ENCODE assay signal across 12 cellular contexts in the genomic region with DNA sequence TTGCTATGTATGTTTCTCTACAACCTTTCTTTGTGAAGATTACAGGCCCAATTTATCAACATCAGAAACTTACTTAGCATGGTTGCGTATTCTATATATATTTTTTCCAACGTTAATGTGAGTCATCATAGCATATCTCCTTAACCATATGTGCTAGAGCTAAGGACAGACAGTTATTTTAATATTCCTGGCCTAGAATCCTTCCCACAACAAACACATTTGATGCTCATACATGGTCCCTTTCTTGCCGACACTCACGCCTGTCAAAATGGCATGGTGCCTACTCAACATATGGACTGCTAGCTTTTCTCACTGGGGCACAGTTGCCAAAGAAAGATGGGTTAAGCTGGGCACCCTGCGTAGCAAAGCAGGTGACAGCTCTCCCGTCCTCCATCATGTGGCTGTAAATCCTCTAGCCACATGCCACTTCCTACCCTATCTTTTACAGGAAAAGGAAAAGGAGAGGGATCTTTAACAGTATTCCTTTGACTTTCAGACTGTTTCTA.
DNase-seq lines count a peak whose midpoint lies in the region; ATAC-seq, FAIRE-seq and TF ChIP-seq lines count a peak whose summit lies in the region.
"Had no signal": no experiment of that assay in that cellular context is flagged by ENCODE, and none has a peak within 500 bp of the region (broad histone marks: within the 10 kb centered on the region; RNA-seq: fewer than 3 reads in every experiment).

No MANE protein-coding gene starts in this region.

- H3K4me2 ChIP-seq in PC-3 (ENCODE audit: low read length), result peak overlapping the region; percentile 54
- H3K4me2 ChIP-seq in H1 (ENCODE audit: insufficient read depth in 1 of 2, low read depth in 2 of 2, low read length in 2 of 2), result no peak overlapping the region
- no peak overlapping the region for H3K4me2 ChIP-seq in skeletal muscle satellite cell (ENCODE audit: low read length)

- no peaks in the 10 kb centered on the region for H3K79me1 ChIP-seq in H1 (ENCODE audit: low read depth, low read length)

- H3K23ac ChIP-seq in H1 (ENCODE audit: insufficient read length), result no peak overlapping the region

- H4K20me1 ChIP-seq in PC-3 (ENCODE audit: low read length) (no peaks in the 10 kb centered on the region), H1 (replicated peaks in 1 of 2; ENCODE audit: control insufficient read depth in 1 of 2, insufficient read depth in 2 of 2, low read length in 2 of 2) (no peaks in the 10 kb centered on the region)

- peak overlapping the region; percentile 50; the same call in 1 of the 2 replicates for H3K9ac ChIP-seq in PC-3 (ENCODE audit: low read length)
- no peak overlapping the region for H3K9ac ChIP-seq in H1 (replicated peaks in 1 of 4; ENCODE audit: extremely low read depth in 1 of 4, low read depth in 3 of 4, low read length in 3 of 4)
- H3K9ac ChIP-seq in skeletal muscle satellite cell (ENCODE audit: low read depth, low read length), result peak overlapping the region; percentile 58

- H3K27ac ChIP-seq in PC-3 (ENCODE audit: low read length) (peak overlapping the region; percentile 82), H1 (ENCODE audit: low read depth, low read length) (no peak overlapping the region)
- H3K27ac ChIP-seq: HL-60 had no signal

- no peak overlapping the region for H3K14ac ChIP-seq in H1 (ENCODE audit: insufficient read length)

- peaks cover 13% of the 10 kb centered on the region for H3K4me1 ChIP-seq in PC-3 (ENCODE audit: insufficient read depth, low read length)
- no peaks in the 10 kb centered on the region for H3K4me1 ChIP-seq in H1 (replicated peaks in 1 of 4; ENCODE audit: control insufficient read depth in 3 of 4, insufficient read depth in 4 of 4, low read length in 3 of 4)
- peaks cover 35% of the 10 kb centered on the region for H3K4me1 ChIP-seq in skeletal muscle satellite cell (ENCODE audit: control insufficient read depth, insufficient read depth, low read length)
- H3K4me1 ChIP-seq: Caco-2 had no signal

- no peak overlapping the region for H2BK15ac ChIP-seq in H1 (ENCODE audit: low read length)

- H3K79me2 ChIP-seq in PC-3 (ENCODE audit: low read length), result no peaks in the 10 kb centered on the region
- no peaks in the 10 kb centered on the region for H3K79me2 ChIP-seq in H1 (ENCODE audit: control insufficient read depth in 1 of 2, insufficient read depth in 2 of 2, low read length in 2 of 2)

- TF ChIP-seq RAD21 in H1 (IDR thresholded peaks at IDR 0.05 in 1 of 2, conservative IDR thresholded peaks at IDR 0.05 in 1 of 2; ENCODE audit: low read depth in 2 of 2, low read length in 2 of 2), result no peak

- H2AK5ac ChIP-seq in H1 (ENCODE audit: low read depth, low read length), result no peak overlapping the region

- no peak overlapping the region for H4K5ac ChIP-seq in H1 (ENCODE audit: insufficient read length, low read depth, low read length)

- no peak overlapping the region for H2BK5ac ChIP-seq in H1 (ENCODE audit: low read depth, low read length)

- H3K4me3 ChIP-seq in PC-3 (ENCODE audit: low read length) (no peak overlapping the region), H1 (ENCODE audit: extremely low read depth in 1 of 4, insufficient read depth in 2 of 4, low read depth in 3 of 4, low read length in 4 of 4) (no peak overlapping the region), skeletal muscle satellite cell (ENCODE audit: low read length) (no peak overlapping the region)

- H3K9me2 ChIP-seq in PC-3 (replicated peaks; ENCODE audit: low read length), result no peaks in the 10 kb centered on the region

- H3K9me3 ChIP-seq in PC-3 (ENCODE audit: low read length) (no peaks in the 10 kb centered on the region), H1 (ENCODE audit: insufficient read depth in 2 of 2, low read depth in 1 of 2, low read length in 1 of 2) (no peaks in the 10 kb centered on the region), skeletal muscle satellite cell (replicated peaks; ENCODE audit: low read length) (no peaks in the 10 kb centered on the region)
- H3K9me3 ChIP-seq: Caco-2 had no signal

- no peak for ATAC-seq in PC-3
- no peak for ATAC-seq in naive thymus-derived CD8-positive, alpha-beta T cell

- H3K27ac Mint-ChIP-seq in naive thymus-derived CD8-positive, alpha-beta T cell, result no peak overlapping the region

- no peak for FAIRE-seq in H1 (lab: Jason Lieb, UNC)

- peak; percentile 63 for DNase-seq in DMS53 (lab: John Stamatoyannopoulos, UW)
- DNase-seq in DMS53 treated with DMSO at 0.1 percent for 48 hours (lab: John Stamatoyannopoulos, UW; ENCODE audit: unreplicated experiment), result no peak
- DNase-seq in PC-3, result no peak
- DNase-seq in H1 (ENCODE audit: low read depth in 1 of 2, low spot score in 2 of 2), result no peak
- no peak for DNase-seq in SKM-1 (lab: John Stamatoyannopoulos, UW; ENCODE audit: unreplicated experiment)
- no peak for DNase-seq in naive thymus-derived CD8-positive, alpha-beta T cell
- DNase-seq in T1000 (lab: John Stamatoyannopoulos, UW), result no peak
- DNase-seq: 8988T; activated naive CD4-positive, alpha-beta T cell treated with anti-CD3 and anti-CD28 coated beads, Interleukin-2, amount 50 U/mL, for 16 hours; Caco-2 had no signal

- H4K8ac ChIP-seq in H1 (ENCODE audit: extremely low read depth, insufficient read depth, low read length), result no peak overlapping the region

- H3K4me1 Mint-ChIP-seq in naive thymus-derived CD8-positive, alpha-beta T cell, result peaks cover 0 to 11% (median 0%) of the 10 kb centered on the region in 4 donors

- no peaks in the 10 kb centered on the region for H3K23me2 ChIP-seq in H1 (ENCODE audit: low read depth, low read length)

- H2BK12ac ChIP-seq in H1 (ENCODE audit: low read depth, low read length), result no peak overlapping the region

- POLR2A ChIA-PET in PC-3 (lab: Charles Lee; ENCODE audit: unreplicated experiment), result interaction anchor here (0.8 kb wide), 1 partner anchor 1872 kb away, joined by 3 read pairs; no protein-coding TSS in a partner anchor
- POLR2A ChIA-PET in H1 (lab: Charles Lee; ENCODE audit: partially characterized antibody), result no interaction called here
- POLR2A ChIA-PET in naive thymus-derived CD8-positive, alpha-beta T cell (lab: Charles Lee), result no interaction called here

- no peak for TF ChIP-seq EP300 in H1 (IDR thresholded peaks at IDR 0.05; ENCODE audit: borderline replicate concordance in 1 of 2, low read depth in 2 of 2, low read length in 2 of 2)

- CTCF ChIA-PET in PC-3 (lab: Charles Lee) (no interaction called here), H1 (lab: Charles Lee; ENCODE audit: partially characterized antibody) (interaction anchor here (0.6 to 5.4 kb wide), 6 partner anchors 7 to 938 kb away, joined by 3 to 20 read pairs (median 5); no protein-coding TSS in a partner anchor)

- H3K36me3 ChIP-seq in PC-3 (ENCODE audit: low read depth, low read length) (no peaks in the 10 kb centered on the region), H1 (ENCODE audit: control insufficient read depth in 2 of 4, insufficient read depth in 4 of 4, low read length in 3 of 4) (no peaks in the 10 kb centered on the region), skeletal muscle satellite cell (ENCODE audit: insufficient read depth, low read length) (no peaks in the 10 kb centered on the region)

- WGBS in H1 (ENCODE audit: extremely low coverage in 1 of 2, insufficient coverage in 1 of 2, insufficient read length in 1 of 2, insufficient replicate concordance in 2 of 2, low coverage in 1 of 2, low lambda C conversion rate in 2 of 2, missing lambda C conversion rate in 1 of 2), 2 experiments, result 87% methylated on average over 6 of the region's 6 CpGs; no CpG with 5 or more reads in 1 of the 2 experiments

- no peak overlapping the region for H2BK20ac ChIP-seq in H1 (ENCODE audit: low read length)

- no peak overlapping the region for H2BK120ac ChIP-seq in H1 (replicated peaks; ENCODE audit: low read depth, low read length)

- TF ChIP-seq POLR2A in H1 (IDR thresholded peaks at IDR 0.05; ENCODE audit: control extremely low read depth in 1 of 2, low read depth in 2 of 2, low read length in 2 of 2), result no peak

- 0 out of 2 replicates have a peak overlapping the region, but pooled peaks have one; percentile 40 for H3K18ac ChIP-seq in H1 (ENCODE audit: extremely low read depth, low read length)

- H2AFZ ChIP-seq in PC-3 (ENCODE audit: low read length) (no peak overlapping the region), H1 (ENCODE audit: low read length) (no peak overlapping the region; the same call in 1 of the 2 replicates)

- peaks cover 0 to 15% (median 8%) of the 10 kb centered on the region in 5 donors for H3K27me3 Mint-ChIP-seq in naive thymus-derived CD8-positive, alpha-beta T cell

- no peaks in the 10 kb centered on the region for H3K36me3 Mint-ChIP-seq in naive thymus-derived CD8-positive, alpha-beta T cell

- H3K4me3 Mint-ChIP-seq in naive thymus-derived CD8-positive, alpha-beta T cell, result no peak overlapping the region

- TSS peak; percentile 60 for BruUV-seq in PC-3 (replicated peaks; lab: Mats Ljungman, UMichigan)

- no peak overlapping the region for H3K56ac ChIP-seq in H1 (replicated peaks; ENCODE audit: insufficient read length, low read depth, low read length)

- no peaks in the 10 kb centered on the region for H3K9me3 Mint-ChIP-seq in naive thymus-derived CD8-positive, alpha-beta T cell

- H4K91ac ChIP-seq in H1 (replicated peaks; ENCODE audit: insufficient read length, low read length), result no peak overlapping the region

- H3K27me3 ChIP-seq in PC-3 (ENCODE audit: low read length) (no peaks in the 10 kb centered on the region), H1 (replicated peaks in 1 of 4; ENCODE audit: control insufficient read depth in 3 of 4, extremely low read depth in 1 of 4, insufficient read depth in 3 of 4, low read length in 3 of 4) (no peaks in the 10 kb centered on the region), skeletal muscle satellite cell (ENCODE audit: control insufficient read depth, insufficient read depth, low read length) (no peaks in the 10 kb centered on the region)

- intact Hi-C loops in PC-3 (cut with micrococcal nuclease), result loop anchor here (2.0 to 5.0 kb wide), 4 partner anchors 127 to 840 kb away; no protein-coding TSS in a partner anchor

- H3K4ac ChIP-seq in H1 (replicated peaks; ENCODE audit: insufficient read length, low read depth, low read length), result no peak overlapping the region

- no peaks in the 10 kb centered on the region for H3F3A ChIP-seq in PC-3 (ENCODE audit: low read length, unreplicated experiment)

- TF ChIP-seq CTCF in PC-3 (conservative IDR thresholded peaks at IDR 0.05; ENCODE audit: low read depth, low read length) (no peak), H1 (IDR thresholded peaks at IDR 0.05; ENCODE audit: control extremely low read depth in 1 of 3, insufficient read depth in 1 of 3, low read depth in 1 of 3, low read length in 3 of 3) (no peak)

TF ChIP-seq in H1, 55 proteins besides CTCF, POLR2A, EP300 and RAD21 (continues in another document):
- TF ChIP-seq SIX5 (IDR thresholded peaks at IDR 0.05; ENCODE audit: low read depth, low read length) (no peak), PHF8 (conservative IDR thresholded peaks at IDR 0.05; ENCODE audit: low read depth, low read length) (no peak), CREB1 (IDR thresholded peaks at IDR 0.05) (no peak), TCF12 (IDR thresholded peaks at IDR 0.05; ENCODE audit: low read depth, low read length) (no peak)

Comparison
In these comparisons a context has a peak if more than half of its experiments do, and no peak if none do; other contexts are left out.
1. H3K9ac ChIP-seq: peak in PC-3 (single experiment) and skeletal muscle satellite cell (single experiment); none in H1 (0 of 4).